Comparison of ENCODE assay signal across 9 cellular contexts in the genomic region with DNA sequence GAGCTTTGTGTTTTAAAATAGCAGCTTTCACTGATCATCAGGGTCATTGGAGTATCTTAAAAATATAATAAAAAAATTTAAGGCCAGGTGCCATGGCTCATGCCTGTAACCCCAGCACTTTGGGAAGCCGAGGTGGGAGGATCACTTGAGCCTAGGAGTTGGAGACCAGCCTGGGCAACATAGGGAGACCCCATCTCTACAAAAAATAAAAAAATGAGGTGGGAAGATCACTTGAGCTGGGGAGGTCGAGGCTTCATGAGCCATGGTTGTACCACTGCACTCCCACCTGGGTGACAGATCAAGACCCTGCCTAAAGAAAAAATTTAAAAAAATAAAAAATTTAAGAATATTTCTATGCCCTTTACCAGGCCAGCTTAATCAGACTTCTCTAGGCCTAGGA. TPM values are rescaled to one million over a fixed set of nuclear protein-coding genes. Genes with fewer than 3 reads are reported as not detected.
DNase-seq lines count a peak whose midpoint lies in the region; ATAC-seq, FAIRE-seq and TF ChIP-seq lines count a peak whose summit lies in the region.
"Had no signal": no experiment of that assay in that cellular context is flagged by ENCODE, and none has a peak within 500 bp of the region (broad histone marks: within the 10 kb centered on the region; RNA-seq: fewer than 3 reads in every experiment).

No MANE protein-coding gene starts in this region.

- peak overlapping the region; percentile 91 to 93 for H3K4me3 Mint-ChIP-seq in activated T-cell treated with anti-CD3 and anti-CD28 coated beads, Interleukin-2, amount 50 U/mL, for 72 hours
- peak overlapping the region; percentile 99 for H3K4me3 Mint-ChIP-seq in activated naive CD8-positive, alpha-beta T cell treated with anti-CD3 and anti-CD28 coated beads, Interleukin-2, amount 10 ng/mL, durations not matched to agents 7 days and 5 days

- no peak for DNase-seq in activated T-cell treated with anti-CD3 and anti-CD28 coated beads, Interleukin-2, amount 50 U/mL, for 72 hours
- no peak for DNase-seq in activated T-cell treated with anti-CD3 and anti-CD28 coated beads, Interleukin-2, amount 50 U/mL, for 1 hour
- no peak for DNase-seq in activated naive CD8-positive, alpha-beta T cell treated with anti-CD3 and anti-CD28 coated beads, Interleukin-2, amount 10 ng/mL, durations not matched to agents 7 days and 5 days
- DNase-seq in HepG2 (ENCODE audit: low spot score) (no peak), tibial artery (no peak), GM13976 (ENCODE audit: low spot score) (no peak), SK-N-DZ (ENCODE audit: low spot score) (no peak), H4 (ENCODE audit: low spot score) (no peak)
- DNase-seq: NCI-H2171 treated with DMSO at 0.1 percent for 48 hours had no signal

- H3K9me3 Mint-ChIP-seq in activated T-cell treated with anti-CD3 and anti-CD28 coated beads, Interleukin-2, amount 50 U/mL, for 72 hours: no peaks in the 10 kb centered on the region
- H3K9me3 Mint-ChIP-seq in activated naive CD8-positive, alpha-beta T cell treated with anti-CD3 and anti-CD28 coated beads, Interleukin-2, amount 10 ng/mL, durations not matched to agents 7 days and 5 days: no peaks in the 10 kb centered on the region

- no TSS peak for BruUV-seq in HepG2 (replicated peaks; lab: Mats Ljungman, UMichigan)

- intact Hi-C loops in HepG2 (cut with micrococcal nuclease; ENCODE audit: unreplicated experiment): loop anchor here (5.0 kb wide), 1 partner anchor 147 kb away; the partner anchor contains the start of gene EFCAB12
- intact Hi-C loops in tibial artery (cut with DNase I; ENCODE audit: low total_unique reads): no loop called here

- H3K27me3 Mint-ChIP-seq in activated T-cell treated with anti-CD3 and anti-CD28 coated beads, Interleukin-2, amount 50 U/mL, for 72 hours (ENCODE audit: low read depth): no peaks in the 10 kb centered on the region
- H3K27me3 Mint-ChIP-seq in activated naive CD8-positive, alpha-beta T cell treated with anti-CD3 and anti-CD28 coated beads, Interleukin-2, amount 10 ng/mL, durations not matched to agents 7 days and 5 days: no peaks in the 10 kb centered on the region

- H2AFZ ChIP-seq in HepG2 (ENCODE audit: low read length): no peak overlapping the region

- peaks cover 67% of the 10 kb centered on the region for H3K4me1 Mint-ChIP-seq in activated T-cell treated with anti-CD3 and anti-CD28 coated beads, Interleukin-2, amount 50 U/mL, for 72 hours (ENCODE audit: low read depth)
- H3K4me1 Mint-ChIP-seq in activated naive CD8-positive, alpha-beta T cell treated with anti-CD3 and anti-CD28 coated beads, Interleukin-2, amount 10 ng/mL, durations not matched to agents 7 days and 5 days: peaks cover 40% of the 10 kb centered on the region

- TF ChIP-seq POLR2A in HepG2 (IDR thresholded peaks at IDR 0.05; ENCODE audit: insufficient read depth in 1 of 2, low read depth in 2 of 2, low read length in 2 of 2): no peak

- peak overlapping the region; percentile 95 for H3K9ac ChIP-seq in HepG2 (ENCODE audit: insufficient read depth, low read depth, low read length)

- CTCF ChIA-PET in HepG2 (lab: Yijun Ruan, JAX; ENCODE audit: low intra/inter-chr PET ratio, low total read pairs): no interaction called here

- TF ChIP-seq RAD21 in HepG2 (CRISPR knock-in tag; IDR thresholded peaks at IDR 0.05): no peak

- H3K36me3 Mint-ChIP-seq in activated T-cell treated with anti-CD3 and anti-CD28 coated beads, Interleukin-2, amount 50 U/mL, for 72 hours (ENCODE audit: insufficient read depth in 2 of 2): peaks cover 18 to 25% of the 10 kb centered on the region in 2 donors
- peaks cover 31% of the 10 kb centered on the region for H3K36me3 Mint-ChIP-seq in activated naive CD8-positive, alpha-beta T cell treated with anti-CD3 and anti-CD28 coated beads, Interleukin-2, amount 10 ng/mL, durations not matched to agents 7 days and 5 days

- no peak for ATAC-seq in activated T-cell treated with anti-CD3 and anti-CD28 coated beads, Interleukin-2, amount 50 U/mL, for 72 hours (replicated peaks in 1 of 2)
- ATAC-seq in activated naive CD8-positive, alpha-beta T cell treated with anti-CD3 and anti-CD28 coated beads, Interleukin-2, amount 10 ng/mL, durations not matched to agents 7 days and 5 days (ENCODE audit: low read depth): no peak
- ATAC-seq in HepG2: no peak

- 77% methylated on average over 2 of the region's 2 CpGs for WGBS in HepG2 (ENCODE audit: low lambda C conversion rate)

- TF ChIP-seq CTCF in HepG2 (CRISPR knock-in tag; IDR thresholded peaks at IDR 0.05) (no peak), tibial artery (IDR thresholded peaks at IDR 0.05) (no peak), GM13976 (IDR thresholded peaks at IDR 0.05; ENCODE audit: borderline replicate concordance, control extremely low read depth, extremely low read depth, insufficient read depth, missing control alignments) (no peak)

- H3K27ac ChIP-seq in HepG2 (ENCODE audit: extremely low read length, insufficient read depth, low read length): no peak overlapping the region
- H3K27ac ChIP-seq in tibial artery: peak overlapping the region; percentile 89 to 96

- peaks cover 15% of the 10 kb centered on the region for H3K79me2 ChIP-seq in HepG2 (ENCODE audit: insufficient read depth, low read length)

- no peak overlapping the region for H3K27ac Mint-ChIP-seq in activated T-cell treated with anti-CD3 and anti-CD28 coated beads, Interleukin-2, amount 50 U/mL, for 72 hours
- no peak overlapping the region for H3K27ac Mint-ChIP-seq in activated naive CD8-positive, alpha-beta T cell treated with anti-CD3 and anti-CD28 coated beads, Interleukin-2, amount 10 ng/mL, durations not matched to agents 7 days and 5 days

- H3K4me2 ChIP-seq in HepG2 (ENCODE audit: low read depth, low read length): peak overlapping the region; percentile 94

- H3K4me3 ChIP-seq in HepG2 (replicated peaks in 1 of 3; ENCODE audit: insufficient read depth in 1 of 3, low read depth in 2 of 3, low read length in 3 of 3) (peak overlapping the region; percentile 72 to 98 (median 78)), tibial artery (peak overlapping the region; percentile 72 to 89)

- no peaks in the 10 kb centered on the region for H4K20me1 ChIP-seq in HepG2 (ENCODE audit: insufficient read depth, low read length)

- H3K9me3 ChIP-seq in HepG2 (ENCODE audit: low read length) (no peaks in the 10 kb centered on the region), tibial artery (no peaks in the 10 kb centered on the region)

- POLR2A ChIA-PET in activated naive CD8-positive, alpha-beta T cell treated with anti-CD3 and anti-CD28 coated beads, Interleukin-2, amount 10 ng/mL, durations not matched to agents 7 days and 5 days (lab: Charles Lee): interaction anchor here (0.5 to 3.9 kb wide), 8 partner anchors 20 to 264 kb away, joined by 4 to 102 read pairs (median 5); partner anchors contain the start of genes COPG1 and RAB43
- POLR2A ChIA-PET in HepG2 (lab: Yijun Ruan, JAX): interaction anchor here (1.5 to 4.6 kb wide), 4 partner anchors 31 to 55 kb away, joined by 4 to 29 read pairs (median 12); partner anchors contain the start of gene COPG1

- H3K4me1 ChIP-seq in HepG2 (ENCODE audit: insufficient read depth, low read length): peaks cover 44% of the 10 kb centered on the region
- peaks cover 0 to 32% (median 19%) of the 10 kb centered on the region in 4 donors for H3K4me1 ChIP-seq in tibial artery

- H3K27me3 ChIP-seq in HepG2 (ENCODE audit: control insufficient read depth in 1 of 2, insufficient read depth in 2 of 2, low read length in 2 of 2): no peaks in the 10 kb centered on the region; a peak in 1 of 5 replicates
- no peaks in the 10 kb centered on the region for H3K27me3 ChIP-seq in tibial artery

- in situ Hi-C loops in HepG2 (cut with HindIII; ENCODE audit: extremely low pct_ligation_motif_present, low pct_unique_long_range_greater_than_20kb): no loop called here
- in situ Hi-C loops in GM13976 (cut with MboI; ENCODE audit: low sequenced_read_pairs, unreplicated experiment): no loop called here

- no peak for TF ChIP-seq EP300 in HepG2 (IDR thresholded peaks at IDR 0.05; ENCODE audit: low read depth in 2 of 2, low read length in 2 of 2)
- no peak for TF ChIP-seq EP300 in HepG2 (CRISPR knock-in tag; IDR thresholded peaks at IDR 0.05; ENCODE audit: borderline replicate concordance)

- H3K36me3 ChIP-seq in HepG2 (replicated peaks in 1 of 2; ENCODE audit: control insufficient read depth in 1 of 2, insufficient read depth in 2 of 2, low read length in 2 of 2) (peaks cover 6 to 25% of the 10 kb centered on the region in 2 experiments; a peak in 4 of 5 replicates), tibial artery (peaks cover 11 to 48% (median 25%) of the 10 kb centered on the region in 3 donors)

- no peak for FAIRE-seq in HepG2 (lab: Jason Lieb, UNC)

RNA-seq across cellular contexts. Expression of gene HMCES, which starts 1.5 kb away (rescaled TPM):
- 10 to 100 TPM; 66.6 to 84.3 TPM for total RNA-seq in activated T-cell treated with anti-CD3 and anti-CD28 coated beads, Interleukin-2, amount 50 U/mL, for 72 hours
- 10 to 100 TPM; 59.7 to 60.8 TPM for total RNA-seq in activated naive CD8-positive, alpha-beta T cell treated with anti-CD3 and anti-CD28 coated beads, Interleukin-2, amount 10 ng/mL, durations not matched to agents 7 days and 5 days
- total RNA-seq in HepG2 (2016; rRNA removed; fragmentation: Illumina TruSeq; extraction: Trizol): 37.5 and 52.4 TPM in 2 replicates
- 5.9 and 6.0 TPM in 2 replicates for total RNA-seq in HepG2 (2016; cell fraction: cytosol; rRNA removed; fragmentation: Illumina TruSeq; extraction: Trizol; ENCODE audit: low read depth)
- 39.9 and 50.0 TPM in 2 replicates for total RNA-seq in HepG2 (2016; cell fraction: insoluble cytoplasmic fraction; rRNA removed; fragmentation: Illumina TruSeq; extraction: Trizol)
- 15.6 and 17.9 TPM in 2 replicates for total RNA-seq in HepG2 (2016; cell fraction: membrane; rRNA removed; fragmentation: Illumina TruSeq; extraction: Trizol)
- total RNA-seq in HepG2 (2016; cell fraction: nucleus; rRNA removed; fragmentation: Illumina TruSeq; extraction: Trizol): 19.5 and 22.8 TPM in 2 replicates
- 16.1 and 20.1 TPM in 2 replicates for polyA plus RNA-seq in HepG2 (2011; rRNA removed)
- 12.5 and 16.0 TPM in 2 replicates for polyA plus RNA-seq in HepG2 (2011; cell fraction: cytosol; rRNA removed)
- 7.8 and 11.5 TPM in 2 replicates for polyA plus RNA-seq in HepG2 (2011; cell fraction: nucleus; rRNA removed)
- polyA plus RNA-seq in HepG2 (2012): 23.1 and 26.3 TPM in 2 replicates
- 10.2 and 11.1 TPM in 2 replicates for polyA plus RNA-seq in HepG2 (2016; cell fraction: cytosol; fragmentation: Illumina TruSeq; extraction: Trizol; ENCODE audit: low read depth)
- polyA plus RNA-seq in HepG2 (2016; cell fraction: insoluble cytoplasmic fraction; fragmentation: Illumina TruSeq; extraction: Trizol; ENCODE audit: low read depth): 61.1 and 65.6 TPM in 2 replicates
- polyA plus RNA-seq in HepG2 (2016; cell fraction: membrane; fragmentation: Illumina TruSeq; extraction: Trizol; ENCODE audit: low read depth): 16.9 and 18.1 TPM in 2 replicates
- 34.4 and 36.9 TPM in 2 replicates for polyA plus RNA-seq in HepG2 (2016; cell fraction: nucleus; fragmentation: Illumina TruSeq; extraction: Trizol; ENCODE audit: insufficient read depth, low read depth)
- 9.7 and 17.6 TPM in 2 replicates for polyA minus RNA-seq in HepG2 (2011; rRNA and poly(A)+ RNA removed; ENCODE audit: low replicate concordance)
- 12.7 and 20.2 TPM in 2 replicates for polyA minus RNA-seq in HepG2 (2011; cell fraction: cytosol; rRNA and poly(A)+ RNA removed)
- polyA minus RNA-seq in HepG2 (2011; cell fraction: nucleus; rRNA and poly(A)+ RNA removed): 7.2 and 8.7 TPM in 2 replicates
- polyA plus RNA-seq in SK-N-DZ (2014; cell fraction: cytosol; rRNA removed): 17.6 and 26.8 TPM in 2 replicates
- polyA plus RNA-seq in SK-N-DZ (2014; cell fraction: nucleus; rRNA removed): 15.1 and 20.6 TPM in 2 replicates
- total RNA-seq in H4 (2014; rRNA removed; shearing (Covaris generic)): 39.3 and 58.0 TPM in 2 replicates

RNA-seq across cellular contexts. Expression of gene COPG1, which starts 30.8 kb away (rescaled TPM):
- 100 to 1,000 TPM; 183 to 205 TPM for total RNA-seq in activated T-cell treated with anti-CD3 and anti-CD28 coated beads, Interleukin-2, amount 50 U/mL, for 72 hours
- 100 to 1,000 TPM; 131 to 138 TPM for total RNA-seq in activated naive CD8-positive, alpha-beta T cell treated with anti-CD3 and anti-CD28 coated beads, Interleukin-2, amount 10 ng/mL, durations not matched to agents 7 days and 5 days
- total RNA-seq in HepG2 (2016; rRNA removed; fragmentation: Illumina TruSeq; extraction: Trizol): 166 and 201 TPM in 2 replicates
- 32.6 and 33.3 TPM in 2 replicates for total RNA-seq in HepG2 (2016; cell fraction: cytosol; rRNA removed; fragmentation: Illumina TruSeq; extraction: Trizol; ENCODE audit: low read depth)
- total RNA-seq in HepG2 (2016; cell fraction: insoluble cytoplasmic fraction; rRNA removed; fragmentation: Illumina TruSeq; extraction: Trizol): 161 and 187 TPM in 2 replicates
- 53.2 and 59.5 TPM in 2 replicates for total RNA-seq in HepG2 (2016; cell fraction: membrane; rRNA removed; fragmentation: Illumina TruSeq; extraction: Trizol)
- total RNA-seq in HepG2 (2016; cell fraction: nucleus; rRNA removed; fragmentation: Illumina TruSeq; extraction: Trizol): 112 and 137 TPM in 2 replicates
- polyA plus RNA-seq in HepG2 (2011; rRNA removed): 96.0 and 98.6 TPM in 2 replicates
- polyA plus RNA-seq in HepG2 (2011; cell fraction: cytosol; rRNA removed): 50.1 and 58.7 TPM in 2 replicates
- polyA plus RNA-seq in HepG2 (2011; cell fraction: nucleus; rRNA removed): 113 and 136 TPM in 2 replicates
- 104 and 119 TPM in 2 replicates for polyA plus RNA-seq in HepG2 (2012)
- 13.1 and 15.7 TPM in 2 replicates for polyA plus RNA-seq in HepG2 (2016; cell fraction: cytosol; fragmentation: Illumina TruSeq; extraction: Trizol; ENCODE audit: low read depth)
- polyA plus RNA-seq in HepG2 (2016; cell fraction: insoluble cytoplasmic fraction; fragmentation: Illumina TruSeq; extraction: Trizol; ENCODE audit: low read depth): 185 and 197 TPM in 2 replicates
- 21.2 and 23.0 TPM in 2 replicates for polyA plus RNA-seq in HepG2 (2016; cell fraction: membrane; fragmentation: Illumina TruSeq; extraction: Trizol; ENCODE audit: low read depth)
- 168 and 188 TPM in 2 replicates for polyA plus RNA-seq in HepG2 (2016; cell fraction: nucleus; fragmentation: Illumina TruSeq; extraction: Trizol; ENCODE audit: insufficient read depth, low read depth)
- polyA minus RNA-seq in HepG2 (2011; rRNA and poly(A)+ RNA removed; ENCODE audit: low replicate concordance): 210 and 345 TPM in 2 replicates
- polyA minus RNA-seq in HepG2 (2011; cell fraction: cytosol; rRNA and poly(A)+ RNA removed): 121 and 122 TPM in 2 replicates
- 147 and 157 TPM in 2 replicates for polyA minus RNA-seq in HepG2 (2011; cell fraction: nucleus; rRNA and poly(A)+ RNA removed)
- 82.5 and 83.5 TPM in 2 replicates for polyA plus RNA-seq in SK-N-DZ (2014; cell fraction: cytosol; rRNA removed)
- polyA plus RNA-seq in SK-N-DZ (2014; cell fraction: nucleus; rRNA removed): 72.4 and 88.3 TPM in 2 replicates
- 181 and 213 TPM in 2 replicates for total RNA-seq in H4 (2014; rRNA removed; shearing (Covaris generic))
